Comparison of ENCODE assay signal across 16 cellular contexts in genomic region chr20:62955519-62956386, GRCh38. TPM values are rescaled to one million over a fixed set of nuclear protein-coding genes. Genes with fewer than 3 reads are reported as not detected.
DNase-seq lines count a peak whose midpoint lies in the region; ATAC-seq, FAIRE-seq and TF ChIP-seq lines count a peak whose summit lies in the region.
"Had no signal": no experiment of that assay in that cellular context is flagged by ENCODE, and none has a peak within 500 bp of the region (broad histone marks: within the 10 kb centered on the region; RNA-seq: fewer than 3 reads in every experiment).

No MANE protein-coding gene starts in this region.

- H4K8ac ChIP-seq in H9 (replicated peaks; ENCODE audit: insufficient read length, low read depth, low read length) = no peak overlapping the region

- TF ChIP-seq EP300 in A549 (IDR thresholded peaks at IDR 0.05) = no peak

- H3K79me1 ChIP-seq in H9 (ENCODE audit: insufficient read depth, low read depth, low read length, poor library complexity, severe bottlenecking) = no peaks in the 10 kb centered on the region

- no peak overlapping the region for H4K91ac ChIP-seq in H9 (ENCODE audit: insufficient read length, low read depth, low read length)

- H2AK5ac ChIP-seq in H9 (ENCODE audit: insufficient read length, low read length) = no peak overlapping the region

- TF ChIP-seq POLR2A in A549 (IDR thresholded peaks at IDR 0.05; ENCODE audit: low read length) = no peak

- no peaks in the 10 kb centered on the region; the same call in 1 of the 2 replicates for H3K27me3 Mint-ChIP-seq in H9 (ENCODE audit: low read depth)

- intact Hi-C loops in colonic mucosa (cut with DNase I) = no loop called here

- peaks cover 2 to 11% (median 7%) of the 10 kb centered on the region in 3 experiments; a peak in 4 of 7 replicates for H3K36me3 Mint-ChIP-seq in H9 (ENCODE audit: insufficient read depth in 1 of 3, low read depth in 3 of 3)

- DNase-seq in A549 (ENCODE audit: low read depth in 1 of 2, low spot score in 1 of 2) (no peak), H9 (no peak), colonic mucosa (peak; percentile 55), mucosa of gallbladder (ENCODE audit: low spot score) (peak; percentile 29), substantia nigra (lab: John Stamatoyannopoulos, UW) (no peak)
- DNase-seq: activated CD4-positive, CD25-positive, alpha-beta regulatory T cell; dermis blood vessel endothelial cell; DMS79 treated with DMSO at 0.1 percent for 48 hours; NCI-H82; stimulated activated CD4-positive, alpha-beta T cell treated with anti-CD3 and anti-CD28 coated beads, Interleukin-15, amount 100 ng/mL, for 24 hours had no signal

- H3K4me1 ChIP-seq in A549 (peaks cover 9% of the 10 kb centered on the region; the same call in 2 of the 3 replicates), H9 (ENCODE audit: insufficient read depth, low read length) (peaks cover 3% of the 10 kb centered on the region), colonic mucosa (peaks cover 23% of the 10 kb centered on the region)

- H3K9me3 ChIP-seq in A549 (no peaks in the 10 kb centered on the region), H9 (ENCODE audit: control insufficient read depth, low read depth, low read length) (no peaks in the 10 kb centered on the region), colonic mucosa (no peaks in the 10 kb centered on the region)
- H3K9me3 ChIP-seq: HAP-1 had no signal

- no peak for FAIRE-seq in A549 (lab: Jason Lieb, UNC)

- H3K79me2 ChIP-seq in H9 (ENCODE audit: insufficient read depth, low read length) = no peaks in the 10 kb centered on the region; the same call in 1 of the 2 replicates

- H3K23me2 ChIP-seq in H9 (ENCODE audit: insufficient read length, low read depth, low read length, poor library complexity, severe bottlenecking) = peaks cover 10% of the 10 kb centered on the region

- H3K4me3 ChIP-seq in A549 (no peak overlapping the region), colonic mucosa (no peak overlapping the region)
- H3K4me3 ChIP-seq: HAP-1, SK-N-MC had no signal

- no peak overlapping the region for H4K5ac ChIP-seq in H9 (ENCODE audit: insufficient read length, low read depth, low read length)

- H2AFZ ChIP-seq in H9 (ENCODE audit: low read length) = no peak overlapping the region

- no peaks in the 10 kb centered on the region for H3K27me3 ChIP-seq in H9 (ENCODE audit: insufficient read depth, low read length)
- no peaks in the 10 kb centered on the region for H3K27me3 ChIP-seq in colonic mucosa

- H3K14ac ChIP-seq in H9 (ENCODE audit: insufficient read depth, low read length) = no peak overlapping the region; the same call in 1 of the 2 replicates

- H3K4me3 Mint-ChIP-seq in H9 = no peak overlapping the region

- H3K4me1 Mint-ChIP-seq in H9 = peaks cover 14 to 28% of the 10 kb centered on the region in 2 experiments

- H4K20me1 ChIP-seq in H9 (ENCODE audit: control insufficient read depth, insufficient read depth, insufficient read length) = no peaks in the 10 kb centered on the region

- no peak overlapping the region for H3K23ac ChIP-seq in H9 (ENCODE audit: insufficient read length, low read depth, low read length)

- no peak overlapping the region for H2BK12ac ChIP-seq in H9 (ENCODE audit: insufficient read length, low read depth, low read length)

- H3K36me3 ChIP-seq in colonic mucosa = no peaks in the 10 kb centered on the region

- H2BK120ac ChIP-seq in H9 (ENCODE audit: low read depth, low read length, poor library complexity, severe bottlenecking) = no peak overlapping the region

- POLR2A ChIA-PET in A549 (lab: Yijun Ruan, JAX) = no interaction called here

- H3K9ac ChIP-seq in H9 (ENCODE audit: extremely low read depth, insufficient read length, low read length) (no peak overlapping the region), colonic mucosa (ENCODE audit: low read depth in 2 of 2, low read length in 2 of 2) (peak overlapping the region; percentile 39 to 41)

- CTCF ChIA-PET in A549 (lab: Yijun Ruan, JAX) = interaction anchor here (0.7 to 5.5 kb wide), 4 partner anchors 14 to 83 kb away, joined by 3 to 19 read pairs (median 4); no protein-coding TSS in a partner anchor

- H3K27ac ChIP-seq in A549 (no peak overlapping the region), H9 (ENCODE audit: insufficient read length, low read depth, low read length) (no peak overlapping the region), colonic mucosa (peak overlapping the region; percentile 39), substantia nigra (ENCODE audit: low read depth, low read length, poor library complexity, severe bottlenecking) (no peak overlapping the region)
- H3K27ac ChIP-seq: SK-N-MC had no signal

- H2BK15ac ChIP-seq in H9 (ENCODE audit: low read depth, low read length) = no peak overlapping the region

- no peak overlapping the region for H3K56ac ChIP-seq in H9 (ENCODE audit: insufficient read length, low read depth, low read length)

- TF ChIP-seq CTCF in A549 (IDR thresholded peaks at IDR 0.05) (no peak), H9 (conservative IDR thresholded peaks at IDR 0.05) (no peak), colonic mucosa (IDR thresholded peaks at IDR 0.05) (no peak)

- no peak overlapping the region for H3K4ac ChIP-seq in H9 (ENCODE audit: low read depth, low read length)

- no peak overlapping the region for H3K18ac ChIP-seq in H9 (ENCODE audit: insufficient read length, low read depth, low read length)

- no peak overlapping the region for H3T11ph ChIP-seq in H9 (ENCODE audit: low read length)

- peak overlapping the region; percentile 25 for H3K4me2 ChIP-seq in A549
- no peak overlapping the region for H3K4me2 ChIP-seq in H9 (ENCODE audit: insufficient read depth, insufficient read length, low read length)

- WGBS in A549 (ENCODE audit: missing lambda C conversion rate) = 45% methylated on average over 18 of the region's 23 CpGs
- no CpG with 5 or more reads among the region's 23 CpGs for WGBS in H9 (ENCODE audit: extremely low coverage, insufficient read length, low lambda C conversion rate)

- H3K9me3 Mint-ChIP-seq in H9 = no peaks in the 10 kb centered on the region

- H3K27ac Mint-ChIP-seq in H9 = peak overlapping the region in 2 of 3 experiments; percentile 44 to 70; a peak in 1 of 7 replicates

- peak in 1 of 2 experiments; percentile 48; a peak in 3 of 6 replicates for ATAC-seq in A549
- ATAC-seq in HG03460 (IDR thresholded peaks at IDR 0.05; ENCODE audit: unreplicated experiment) = no peak
- no peak for ATAC-seq in HG02885 (IDR thresholded peaks at IDR 0.05; ENCODE audit: poor library complexity, unreplicated experiment)
- ATAC-seq in GM18858 (IDR thresholded peaks at IDR 0.05; ENCODE audit: unreplicated experiment) = no peak

- no peak overlapping the region for H2BK20ac ChIP-seq in H9 (ENCODE audit: low read depth, low read length, poor library complexity, severe bottlenecking)

- no peak overlapping the region for H2BK5ac ChIP-seq in H9 (ENCODE audit: insufficient read length, low read length)

- TF ChIP-seq RAD21 in A549 (conservative IDR thresholded peaks at IDR 0.05 in 1 of 2, IDR thresholded peaks at IDR 0.05 in 1 of 2) = no peak

TF ChIP-seq in A549, 52 proteins besides CTCF, POLR2A, EP300 and RAD21 (continues in another document):
- TF ChIP-seq BCL3 (IDR thresholded peaks at IDR 0.05) (no peak), FOSL2 (IDR thresholded peaks at IDR 0.05) (no peak), FOSL2 (CRISPR knock-in tag; IDR thresholded peaks at IDR 0.05) (no peak)

RNA-seq across cellular contexts. Expression of gene SLC17A9, which starts 3.2 kb away (rescaled TPM):
- 0.05 TPM in 1 of 2 replicates, not detected in the other for polyA plus RNA-seq in A549 (2011; rRNA removed)
- 0.01 TPM in 1 of 2 replicates, not detected in the other for polyA plus RNA-seq in A549 (2012; cell fraction: cytosol; rRNA removed)
- 0.06 and 0.13 TPM in 2 replicates for polyA plus RNA-seq in A549 (2012; cell fraction: nucleus; rRNA removed)
- not detected in 3 replicates for polyA plus RNA-seq in A549 (2017; fragmentation: RNase III; extraction: RNeasy Plus Mini Kit Qiagen cat#74134 plus additional on column Dnase treatment)
- 0.73 TPM in 1 of 2 replicates, not detected in the other for polyA minus RNA-seq in A549 (2011; rRNA and poly(A)+ RNA removed)
- 19.9 and 20.9 TPM in 2 replicates for total RNA-seq in H9 (2021)
- total RNA-seq in colonic mucosa = 10 to 100 TPM; 23.1 to 54.7 TPM
- total RNA-seq in mucosa of gallbladder = 19.8 TPM

RNA-seq across cellular contexts. Expression of gene GID8, which starts 17.8 kb away (rescaled TPM):
- polyA plus RNA-seq in A549 (2011; rRNA removed) (24.5 and 25.0 TPM in 2 replicates), A549 (2017; fragmentation: RNase III; extraction: RNeasy Plus Mini Kit Qiagen cat#74134 plus additional on column Dnase treatment) (18.6 to 19.2 TPM (median 19.0 TPM) in 3 replicates)
- 15.3 and 16.0 TPM in 2 replicates for polyA plus RNA-seq in A549 (2012; cell fraction: cytosol; rRNA removed)
- 13.1 and 19.2 TPM in 2 replicates for polyA plus RNA-seq in A549 (2012; cell fraction: nucleus; rRNA removed)
- 21.9 and 24.0 TPM in 2 replicates for polyA minus RNA-seq in A549 (2011; rRNA and poly(A)+ RNA removed)
- total RNA-seq in H9 (2021) (60.9 and 62.9 TPM in 2 replicates), colonic mucosa (10 to 100 TPM; 37.3 to 40.4 TPM), mucosa of gallbladder (32.9 TPM)

RNA-seq across cellular contexts. Expression of gene DIDO1, which starts 29.4 kb away (rescaled TPM):
- polyA plus RNA-seq in A549 (2011; rRNA removed) (12.6 and 15.3 TPM in 2 replicates), A549 (2017; fragmentation: RNase III; extraction: RNeasy Plus Mini Kit Qiagen cat#74134 plus additional on column Dnase treatment) (14.8 to 16.2 TPM (median 15.4 TPM) in 3 replicates)
- polyA plus RNA-seq in A549 (2012; cell fraction: cytosol; rRNA removed) = 7.0 and 8.3 TPM in 2 replicates
- 30.1 and 39.5 TPM in 2 replicates for polyA plus RNA-seq in A549 (2012; cell fraction: nucleus; rRNA removed)
- 21.1 and 23.1 TPM in 2 replicates for polyA minus RNA-seq in A549 (2011; rRNA and poly(A)+ RNA removed)
- total RNA-seq in H9 (2021) (85.9 TPM in 2 replicates), colonic mucosa (10 to 100 TPM; 41.4 to 50.4 TPM), mucosa of gallbladder (61.1 TPM)

RNA-seq across cellular contexts. Expression of gene BHLHE23, which starts 51.0 kb away (rescaled TPM):
- polyA plus RNA-seq in A549 (2011; rRNA removed) (not detected in 2 replicates), A549 (2017; fragmentation: RNase III; extraction: RNeasy Plus Mini Kit Qiagen cat#74134 plus additional on column Dnase treatment) (not detected in 3 replicates)
- polyA plus RNA-seq in A549 (2012; cell fraction: cytosol; rRNA removed) = not detected in 2 replicates
- polyA plus RNA-seq in A549 (2012; cell fraction: nucleus; rRNA removed) = not detected in 2 replicates
- not detected in 2 replicates for polyA minus RNA-seq in A549 (2011; rRNA and poly(A)+ RNA removed)
- total RNA-seq in H9 (2021) (0.22 and 0.35 TPM in 2 replicates), colonic mucosa (not detected), mucosa of gallbladder (not detected)
- total RNA-seq: dermis blood vessel endothelial cell had no signal
- polyA plus RNA-seq: AG04450 had no signal

Comparison
In these comparisons a context has a peak if more than half of its experiments do, and no peak if none do; other contexts are left out.
1. DNase-seq: peak in colonic mucosa (single experiment) and mucosa of gallbladder (single experiment); none in A549 (0 of 2), H9 (single experiment) and substantia nigra (0 of 49).